2 cellular contexts compared by ENCODE assay signal in the genomic region with DNA sequence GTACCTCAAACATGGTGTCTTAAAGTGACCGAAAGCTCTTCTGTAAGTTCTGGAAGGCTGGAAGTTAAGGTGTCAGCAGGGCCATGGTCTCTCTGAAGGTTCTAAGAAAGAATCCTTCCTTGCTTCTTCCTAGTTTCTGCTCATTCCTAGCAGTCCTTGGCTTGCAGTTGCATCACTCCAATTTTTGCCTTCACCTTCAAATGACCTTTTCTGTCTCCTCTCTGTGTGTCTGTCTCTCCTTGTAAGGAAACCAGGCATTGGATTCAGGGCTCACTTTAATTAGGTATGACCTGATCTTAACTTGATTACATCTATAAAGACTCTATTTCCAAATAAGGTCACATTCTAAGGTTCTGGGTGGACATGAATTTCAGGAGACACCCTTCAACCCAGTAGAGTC.
TF ChIP-seq lines count a peak whose summit lies in the region.

No MANE protein-coding gene starts in this region.

TF ChIP-seq in SK-N-SH, 30 proteins besides CTCF, POLR2A, EP300 and RAD21 (continued from another document):
- TF ChIP-seq JUND (IDR thresholded peaks at IDR 0.05) (no peak), FOSL2 (IDR thresholded peaks at IDR 0.05; ENCODE audit: borderline replicate concordance, low read depth) (no peak), MXI1 (IDR thresholded peaks at IDR 0.05; ENCODE audit: low read depth, low read length) (no peak), IRF3 (IDR thresholded peaks at IDR 0.05; ENCODE audit: low read depth, low read length) (no peak), NRF1 (IDR thresholded peaks at IDR 0.05; ENCODE audit: low read depth, low read length) (no peak), GATA2 (CRISPR knock-in tag; IDR thresholded peaks at IDR 0.05) (no peak), RXRA (IDR thresholded peaks at IDR 0.05; ENCODE audit: borderline replicate concordance, low read depth) (no peak), RFX5 (IDR thresholded peaks at IDR 0.05; ENCODE audit: low read length) (no peak), ZBTB33 (IDR thresholded peaks at IDR 0.05; ENCODE audit: borderline replicate concordance, low read depth) (no peak), TEAD4 (IDR thresholded peaks at IDR 0.05; ENCODE audit: borderline replicate concordance, insufficient read depth) (no peak), FOXM1 (IDR thresholded peaks at IDR 0.05; ENCODE audit: low read depth) (no peak), SMC3 (IDR thresholded peaks at IDR 0.05; ENCODE audit: low read depth, low read length) (no peak)
- TF ChIP-seq, protein P1, sequence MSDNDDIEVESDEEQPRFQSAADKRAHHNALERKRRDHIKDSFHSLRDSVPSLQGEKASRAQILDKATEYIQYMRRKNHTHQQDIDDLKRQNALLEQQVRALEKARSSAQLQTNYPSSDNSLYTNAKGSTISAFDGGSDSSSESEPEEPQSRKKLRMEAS (IDR thresholded peaks at IDR 0.05; ENCODE audit: low read depth) = no peak
- TF ChIP-seq, protein P2, sequence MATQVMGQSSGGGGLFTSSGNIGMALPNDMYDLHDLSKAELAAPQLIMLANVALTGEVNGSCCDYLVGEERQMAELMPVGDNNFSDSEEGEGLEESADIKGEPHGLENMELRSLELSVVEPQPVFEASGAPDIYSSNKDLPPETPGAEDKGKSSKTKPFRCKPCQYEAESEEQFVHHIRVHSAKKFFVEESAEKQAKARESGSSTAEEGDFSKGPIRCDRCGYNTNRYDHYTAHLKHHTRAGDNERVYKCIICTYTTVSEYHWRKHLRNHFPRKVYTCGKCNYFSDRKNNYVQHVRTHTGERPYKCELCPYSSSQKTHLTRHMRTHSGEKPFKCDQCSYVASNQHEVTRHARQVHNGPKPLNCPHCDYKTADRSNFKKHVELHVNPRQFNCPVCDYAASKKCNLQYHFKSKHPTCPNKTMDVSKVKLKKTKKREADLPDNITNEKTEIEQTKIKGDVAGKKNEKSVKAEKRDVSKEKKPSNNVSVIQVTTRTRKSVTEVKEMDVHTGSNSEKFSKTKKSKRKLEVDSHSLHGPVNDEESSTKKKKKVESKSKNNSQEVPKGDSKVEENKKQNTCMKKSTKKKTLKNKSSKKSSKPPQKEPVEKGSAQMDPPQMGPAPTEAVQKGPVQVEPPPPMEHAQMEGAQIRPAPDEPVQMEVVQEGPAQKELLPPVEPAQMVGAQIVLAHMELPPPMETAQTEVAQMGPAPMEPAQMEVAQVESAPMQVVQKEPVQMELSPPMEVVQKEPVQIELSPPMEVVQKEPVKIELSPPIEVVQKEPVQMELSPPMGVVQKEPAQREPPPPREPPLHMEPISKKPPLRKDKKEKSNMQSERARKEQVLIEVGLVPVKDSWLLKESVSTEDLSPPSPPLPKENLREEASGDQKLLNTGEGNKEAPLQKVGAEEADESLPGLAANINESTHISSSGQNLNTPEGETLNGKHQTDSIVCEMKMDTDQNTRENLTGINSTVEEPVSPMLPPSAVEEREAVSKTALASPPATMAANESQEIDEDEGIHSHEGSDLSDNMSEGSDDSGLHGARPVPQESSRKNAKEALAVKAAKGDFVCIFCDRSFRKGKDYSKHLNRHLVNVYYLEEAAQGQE (IDR thresholded peaks at IDR 0.05; ENCODE audit: low read depth, low read length) = no peak

TF ChIP-seq in SK-N-SH treated with all-trans-retinoic acid at 6 μM for 48 hours, 23 proteins besides CTCF, POLR2A, EP300 and RAD21 (continued from another document):
- TF ChIP-seq, protein P3, sequence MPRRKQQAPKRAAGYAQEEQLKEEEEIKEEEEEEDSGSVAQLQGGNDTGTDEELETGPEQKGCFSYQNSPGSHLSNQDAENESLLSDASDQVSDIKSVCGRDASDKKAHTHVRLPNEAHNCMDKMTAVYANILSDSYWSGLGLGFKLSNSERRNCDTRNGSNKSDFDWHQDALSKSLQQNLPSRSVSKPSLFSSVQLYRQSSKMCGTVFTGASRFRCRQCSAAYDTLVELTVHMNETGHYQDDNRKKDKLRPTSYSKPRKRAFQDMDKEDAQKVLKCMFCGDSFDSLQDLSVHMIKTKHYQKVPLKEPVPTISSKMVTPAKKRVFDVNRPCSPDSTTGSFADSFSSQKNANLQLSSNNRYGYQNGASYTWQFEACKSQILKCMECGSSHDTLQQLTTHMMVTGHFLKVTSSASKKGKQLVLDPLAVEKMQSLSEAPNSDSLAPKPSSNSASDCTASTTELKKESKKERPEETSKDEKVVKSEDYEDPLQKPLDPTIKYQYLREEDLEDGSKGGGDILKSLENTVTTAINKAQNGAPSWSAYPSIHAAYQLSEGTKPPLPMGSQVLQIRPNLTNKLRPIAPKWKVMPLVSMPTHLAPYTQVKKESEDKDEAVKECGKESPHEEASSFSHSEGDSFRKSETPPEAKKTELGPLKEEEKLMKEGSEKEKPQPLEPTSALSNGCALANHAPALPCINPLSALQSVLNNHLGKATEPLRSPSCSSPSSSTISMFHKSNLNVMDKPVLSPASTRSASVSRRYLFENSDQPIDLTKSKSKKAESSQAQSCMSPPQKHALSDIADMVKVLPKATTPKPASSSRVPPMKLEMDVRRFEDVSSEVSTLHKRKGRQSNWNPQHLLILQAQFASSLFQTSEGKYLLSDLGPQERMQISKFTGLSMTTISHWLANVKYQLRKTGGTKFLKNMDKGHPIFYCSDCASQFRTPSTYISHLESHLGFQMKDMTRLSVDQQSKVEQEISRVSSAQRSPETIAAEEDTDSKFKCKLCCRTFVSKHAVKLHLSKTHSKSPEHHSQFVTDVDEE (CRISPR knock-in tag; IDR thresholded peaks at IDR 0.05) = no peak
- no peak for TF ChIP-seq SNAI2 (CRISPR knock-in tag; IDR thresholded peaks at IDR 0.05)
